Comparison of ENCODE assay signal across 28 cellular contexts in genomic region chr2:25055521-25055920, GRCh38.
"Had no signal": no experiment of that assay in that cellular context is flagged by ENCODE, and none has a peak within 500 bp of the region (broad histone marks: within the 10 kb centered on the region; RNA-seq: fewer than 3 reads in every experiment).

No MANE protein-coding gene starts in this region.

- H3K4me2 ChIP-seq: neural progenitor cell had no signal

- H3K27me3 ChIP-seq: neural progenitor cell, ovary, right lobe of liver, sigmoid colon, stomach, suprapubic skin, testis, tibial artery, transverse colon, upper lobe of right lung, uterus had no signal

- H3K27ac Mint-ChIP-seq: natural killer cell; nephron; neural progenitor cell; stimulated activated effector memory CD8-positive, alpha-beta T cell treated with anti-CD3 and anti-CD28 coated beads, Interleukin-12 subunit alpha, Interleukin-12 subunit beta, amount 100 ng/mL, for 72 hours; stimulated activated naive B cell treated with anti-CD40 and anti-IgM and Interleukin-4, amounts not matched to agents 10 μg/mL and 1 μg/mL and 100 μg/mL, for 72 hours; stimulated activated naive CD8-positive, alpha-beta T cell treated with anti-CD3 and anti-CD28 coated beads, Interleukin-15, Interleukin-2, amounts not matched to agents 100 ng/mL and 50 ng/mL, for 24 hours; type B pancreatic cell had no signal

- DNase-seq: natural killer cell; occipital lobe; ovary; psoas muscle; right cardiac atrium; right lobe of liver; sigmoid colon; small intestine; stimulated activated CD4-positive, alpha-beta T cell treated with anti-CD3 and anti-CD28 coated beads, Interleukin-15, amount 100 ng/mL, for 24 hours; stimulated activated CD4-positive, alpha-beta T cell treated with anti-CD3 and anti-CD28 coated beads, Interleukin-2, amount 100 ng/mL, for 24 hours; stimulated activated CD4-positive, alpha-beta T cell treated with anti-CD3 and anti-CD28 coated beads, Interleukin-2, amount 100 ng/mL, for 48 hours; stimulated activated CD4-positive, alpha-beta T cell treated with anti-CD3 and anti-CD28 coated beads, Interleukin-4, amount 100 ng/mL, for 24 hours; stimulated activated naive B cell treated with anti-CD40 and anti-IgM and Interleukin-4, amounts not matched to agents 10 μg/mL and 1 μg/mL and 100 μg/mL, for 72 hours; stimulated activated naive CD4-positive, alpha-beta T cell treated with Interleukin-2 at 50 U/mL for 16 hours; stomach; testis; tibial artery; transverse colon; upper lobe of right lung; uterus had no signal

- H3K27ac ChIP-seq: neural progenitor cell, ovary, parathyroid adenoma, psoas muscle, right lobe of liver, sigmoid colon, stomach, suprapubic skin, testis, tibial artery, transverse colon, upper lobe of right lung, uterus had no signal

- H3K27me3 Mint-ChIP-seq: progenitor cell of endocrine pancreas, type B pancreatic cell had no signal

- H3K4me1 Mint-ChIP-seq: natural killer cell; stimulated activated effector memory CD8-positive, alpha-beta T cell treated with anti-CD3 and anti-CD28 coated beads, Interleukin-12 subunit alpha, Interleukin-12 subunit beta, amount 100 ng/mL, for 72 hours; stimulated activated naive B cell treated with anti-CD40 and anti-IgM and Interleukin-4, amounts not matched to agents 10 μg/mL and 1 μg/mL and 100 μg/mL, for 72 hours had no signal

- H2AFZ ChIP-seq: neural progenitor cell, parathyroid adenoma had no signal

- H3K4me3 Mint-ChIP-seq: natural killer cell; nephron; neural progenitor cell; stimulated activated effector memory CD8-positive, alpha-beta T cell treated with anti-CD3 and anti-CD28 coated beads, Interleukin-12 subunit alpha, Interleukin-12 subunit beta, amount 100 ng/mL, for 72 hours; stimulated activated naive B cell treated with anti-CD40 and anti-IgM and Interleukin-4, amounts not matched to agents 10 μg/mL and 1 μg/mL and 100 μg/mL, for 72 hours; stimulated activated naive CD8-positive, alpha-beta T cell treated with anti-CD3 and anti-CD28 coated beads, Interleukin-15, Interleukin-2, amounts not matched to agents 100 ng/mL and 50 ng/mL, for 24 hours; type B pancreatic cell had no signal

- H3K36me3 ChIP-seq: neural progenitor cell, ovary, right lobe of liver, sigmoid colon, stomach, suprapubic skin, tibial artery, transverse colon, upper lobe of right lung, uterus had no signal

- ATAC-seq: natural killer cell; psoas muscle; right cardiac atrium; right lobe of liver; stimulated activated effector memory CD8-positive, alpha-beta T cell treated with anti-CD3 and anti-CD28 coated beads, Interleukin-12 subunit alpha, Interleukin-12 subunit beta, amount 100 ng/mL, for 72 hours; stimulated activated naive B cell treated with anti-CD40 and anti-IgM and Interleukin-4, amounts not matched to agents 10 μg/mL and 1 μg/mL and 100 μg/mL, for 72 hours; upper lobe of right lung had no signal

- H3K4me1 ChIP-seq: neural progenitor cell, psoas muscle, right lobe of liver, stomach, suprapubic skin, tibial artery, transverse colon, upper lobe of right lung, uterus had no signal

- H3K36me3 Mint-ChIP-seq: natural killer cell; stimulated activated effector memory CD8-positive, alpha-beta T cell treated with anti-CD3 and anti-CD28 coated beads, Interleukin-12 subunit alpha, Interleukin-12 subunit beta, amount 100 ng/mL, for 72 hours; stimulated activated naive B cell treated with anti-CD40 and anti-IgM and Interleukin-4, amounts not matched to agents 10 μg/mL and 1 μg/mL and 100 μg/mL, for 72 hours; type B pancreatic cell had no signal

- H3K4me3 ChIP-seq: neural progenitor cell, ovary, psoas muscle, right lobe of liver, sigmoid colon, stomach, suprapubic skin, testis, tibial artery, transverse colon, upper lobe of right lung, uterus had no signal

- H3K9me3 Mint-ChIP-seq: natural killer cell; nephron; neural progenitor cell; stimulated activated effector memory CD8-positive, alpha-beta T cell treated with anti-CD3 and anti-CD28 coated beads, Interleukin-12 subunit alpha, Interleukin-12 subunit beta, amount 100 ng/mL, for 72 hours; stimulated activated naive B cell treated with anti-CD40 and anti-IgM and Interleukin-4, amounts not matched to agents 10 μg/mL and 1 μg/mL and 100 μg/mL, for 72 hours; stimulated activated naive CD8-positive, alpha-beta T cell treated with anti-CD3 and anti-CD28 coated beads, Interleukin-15, Interleukin-2, amounts not matched to agents 100 ng/mL and 50 ng/mL, for 24 hours; type B pancreatic cell had no signal

- H3K79me2 ChIP-seq: parathyroid adenoma had no signal
